Comparison of ENCODE assay signal across 25 cellular contexts in genomic region chr1:236222616-236223015, GRCh38. TPM values are rescaled to one million over a fixed set of nuclear protein-coding genes. Genes with fewer than 3 reads are reported as not detected.
"Had no signal": no experiment of that assay in that cellular context is flagged by ENCODE, and none has a peak within 500 bp of the region (broad histone marks: within the 10 kb centered on the region; RNA-seq: fewer than 3 reads in every experiment).

No MANE protein-coding gene starts in this region.

- DNase-seq: activated B cell treated with CpG ODN at 0.5 μM for 24 hours; activated CD4-positive, alpha-beta memory T cell treated with anti-CD3 and anti-CD28 coated beads for 36 hours; activated CD4-positive, alpha-beta T cell treated with anti-CD3 and anti-CD28 coated beads for 4 hours; activated CD4-positive, alpha-beta T cell treated with anti-CD3 and anti-CD28 coated beads, Interleukin-2, amount 50 U/mL, for 1 hour; activated CD4-positive, CD25-positive, alpha-beta regulatory T cell treated with anti-CD3 and anti-CD28 coated beads, Interleukin-2, amount 50 U/mL, for 72 hours; activated CD8-positive, alpha-beta memory T cell treated with anti-CD3 and anti-CD28 coated beads, Interleukin-2, amount 50 U/mL, for 48 hours; activated effector memory CD4-positive, alpha-beta T cell treated with anti-CD3 and anti-CD28 coated beads, Interleukin-2, amount 50 U/mL, for 16 hours; activated naive CD4-positive, alpha-beta T cell treated with Interleukin-2 at 50 U/mL for 16 hours; activated naive CD8-positive, alpha-beta T cell treated with anti-CD3 and anti-CD28 coated beads, Interleukin-2, amount 10 ng/mL, durations not matched to agents 7 days and 5 days; activated T-cell treated with anti-CD3 and anti-CD28 coated beads, Interleukin-2, amount 50 U/mL, for 72 hours; amygdala; MM.1S; NCI-H1092; NCI-H1436 treated with DMSO at 0.1 percent for 48 hours; NCI-H1694 treated with DMSO at 0.1 percent for 48 hours; NCI-H2029; NCI-H345; NCI-H524 treated with DMSO at 0.1 percent for 48 hours; PC-9; SIG-M5; SW 1271 had no signal

- ATAC-seq: activated T-cell treated with anti-CD3 and anti-CD28 coated beads, Interleukin-2, amount 50 U/mL, for 72 hours; activated T-helper 17 cell treated with anti-CD3 and anti-CD28 coated beads, Interleukin-2, amount 50 U/mL, for 72 hours; Right ventricle myocardium inferior had no signal

- H3K27me3 Mint-ChIP-seq: activated B cell treated with CpG ODN at 0.5 μM for 24 hours; activated CD4-positive, alpha-beta memory T cell treated with anti-CD3 and anti-CD28 coated beads for 36 hours; activated naive CD4-positive, alpha-beta T cell treated with anti-CD3 and anti-CD28 coated beads, Interleukin-2, amount 50 U/mL, for 24 hours; activated naive CD8-positive, alpha-beta T cell treated with anti-CD3 and anti-CD28 coated beads, Interleukin-2, amount 10 ng/mL, durations not matched to agents 7 days and 5 days; activated T-helper 17 cell treated with anti-CD3 and anti-CD28 coated beads, Interleukin-2, amount 50 U/mL, for 72 hours had no signal

- H3K9me3 Mint-ChIP-seq: activated B cell treated with CpG ODN at 0.5 μM for 24 hours; activated CD4-positive, alpha-beta memory T cell treated with anti-CD3 and anti-CD28 coated beads for 36 hours; activated naive CD4-positive, alpha-beta T cell treated with anti-CD3 and anti-CD28 coated beads, Interleukin-2, amount 50 U/mL, for 24 hours; activated naive CD8-positive, alpha-beta T cell treated with anti-CD3 and anti-CD28 coated beads, Interleukin-2, amount 10 ng/mL, durations not matched to agents 7 days and 5 days; activated T-cell treated with anti-CD3 and anti-CD28 coated beads, Interleukin-2, amount 50 U/mL, for 72 hours; activated T-helper 17 cell treated with anti-CD3 and anti-CD28 coated beads, Interleukin-2, amount 50 U/mL, for 72 hours had no signal

- H3K4me3 Mint-ChIP-seq: activated B cell treated with CpG ODN at 0.5 μM for 24 hours; activated CD4-positive, alpha-beta memory T cell treated with anti-CD3 and anti-CD28 coated beads for 36 hours; activated naive CD4-positive, alpha-beta T cell treated with anti-CD3 and anti-CD28 coated beads, Interleukin-2, amount 50 U/mL, for 24 hours; activated naive CD8-positive, alpha-beta T cell treated with anti-CD3 and anti-CD28 coated beads, Interleukin-2, amount 10 ng/mL, durations not matched to agents 7 days and 5 days; activated T-cell treated with anti-CD3 and anti-CD28 coated beads, Interleukin-2, amount 50 U/mL, for 72 hours; activated T-helper 17 cell treated with anti-CD3 and anti-CD28 coated beads, Interleukin-2, amount 50 U/mL, for 72 hours had no signal

- H3K4me1 Mint-ChIP-seq: activated B cell treated with CpG ODN at 0.5 μM for 24 hours; activated naive CD4-positive, alpha-beta T cell treated with anti-CD3 and anti-CD28 coated beads, Interleukin-2, amount 50 U/mL, for 24 hours; activated naive CD8-positive, alpha-beta T cell treated with anti-CD3 and anti-CD28 coated beads, Interleukin-2, amount 10 ng/mL, durations not matched to agents 7 days and 5 days; activated T-helper 17 cell treated with anti-CD3 and anti-CD28 coated beads, Interleukin-2, amount 50 U/mL, for 72 hours had no signal

- FAIRE-seq: RCC 7860 had no signal

- H3K36me3 Mint-ChIP-seq: activated naive CD8-positive, alpha-beta T cell treated with anti-CD3 and anti-CD28 coated beads, Interleukin-2, amount 10 ng/mL, durations not matched to agents 7 days and 5 days had no signal

- H3K27ac Mint-ChIP-seq: activated B cell treated with CpG ODN at 0.5 μM for 24 hours; activated CD4-positive, alpha-beta memory T cell treated with anti-CD3 and anti-CD28 coated beads for 36 hours; activated naive CD4-positive, alpha-beta T cell treated with anti-CD3 and anti-CD28 coated beads, Interleukin-2, amount 50 U/mL, for 24 hours; activated naive CD8-positive, alpha-beta T cell treated with anti-CD3 and anti-CD28 coated beads, Interleukin-2, amount 10 ng/mL, durations not matched to agents 7 days and 5 days; activated T-cell treated with anti-CD3 and anti-CD28 coated beads, Interleukin-2, amount 50 U/mL, for 72 hours; activated T-helper 17 cell treated with anti-CD3 and anti-CD28 coated beads, Interleukin-2, amount 50 U/mL, for 72 hours had no signal

RNA-seq across cellular contexts. Expression of gene ERO1B, which starts 59.1 kb away (rescaled TPM):
- total RNA-seq: PC-9 had no signal
